In the genomic region with DNA sequence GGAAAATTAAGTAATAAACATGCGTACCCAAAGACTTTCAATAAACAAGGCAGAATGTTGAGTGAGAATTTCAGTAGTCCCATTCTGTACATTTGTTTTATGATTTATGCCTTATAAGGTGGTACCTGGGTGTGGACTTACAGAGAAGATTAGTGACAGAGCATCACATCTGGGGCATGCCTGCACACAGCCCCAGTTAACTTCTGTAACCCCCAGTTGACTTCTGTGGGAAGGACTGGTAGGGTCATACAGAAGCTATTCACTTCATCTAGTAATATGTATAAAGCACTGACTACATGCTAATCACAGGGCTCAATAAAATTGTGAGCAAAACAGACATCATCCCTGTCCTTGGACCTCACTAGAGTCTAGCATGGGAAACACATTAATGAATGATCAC, we compare ENCODE assay signal across 21 cellular contexts.
"Had no signal": no experiment of that assay in that cellular context is flagged by ENCODE, and none has a peak within 500 bp of the region (broad histone marks: within the 10 kb centered on the region; RNA-seq: fewer than 3 reads in every experiment).

No MANE protein-coding gene starts in this region.

- H3K4me3 Mint-ChIP-seq: immature natural killer cell; nephron progenitor cell; stimulated activated effector memory CD8-positive, alpha-beta T cell treated with anti-CD3 and anti-CD28 coated beads, Interleukin-12 subunit alpha, Interleukin-12 subunit beta, amount 100 ng/mL, for 72 hours; stimulated activated naive CD8-positive, alpha-beta T cell treated with anti-CD3 and anti-CD28 coated beads, Interleukin-15, Interleukin-2, amounts not matched to agents 100 ng/mL and 50 ng/mL, for 24 hours had no signal

- H3K4me3 ChIP-seq: left ventricle myocardium inferior, lower lobe of right lung, psoas muscle, right lobe of liver, tibial artery, upper lobe of left lung, uterus had no signal

- H3K27ac ChIP-seq: foreskin keratinocyte, left ventricle myocardium inferior, lower lobe of right lung, neutrophil, psoas muscle, right lobe of liver, tibial artery, upper lobe of left lung, uterus had no signal

- H3K9me3 ChIP-seq: left ventricle myocardium inferior, lower lobe of right lung, neutrophil, psoas muscle, right lobe of liver, tibial artery, upper lobe of left lung, uterus had no signal

- H3K36me3 ChIP-seq: left ventricle myocardium inferior, tibial artery, uterus had no signal

- H3K27ac Mint-ChIP-seq: immature natural killer cell; nephron progenitor cell; stimulated activated effector memory CD8-positive, alpha-beta T cell treated with anti-CD3 and anti-CD28 coated beads, Interleukin-12 subunit alpha, Interleukin-12 subunit beta, amount 100 ng/mL, for 72 hours; stimulated activated naive CD8-positive, alpha-beta T cell treated with anti-CD3 and anti-CD28 coated beads, Interleukin-15, Interleukin-2, amounts not matched to agents 100 ng/mL and 50 ng/mL, for 24 hours had no signal

- DNase-seq: effector memory CD4-positive, alpha-beta T cell; immature natural killer cell; kidney; left cardiac atrium; left ventricle myocardium inferior; lower lobe of right lung; mesenchymal stem cell; midbrain; nephron progenitor cell; psoas muscle; retina; right lobe of liver; stimulated activated CD4-positive, alpha-beta T cell treated with anti-CD3 and anti-CD28 coated beads, Interleukin-4, amount 100 ng/mL, for 1 hour; stimulated activated CD8-positive, alpha-beta memory T cell treated with anti-CD3 and anti-CD28 coated beads, Interleukin-4, amount 100 ng/mL, for 48 hours; tibial artery; upper lobe of left lung; uterus had no signal

- H3K9me3 Mint-ChIP-seq: immature natural killer cell; stimulated activated effector memory CD8-positive, alpha-beta T cell treated with anti-CD3 and anti-CD28 coated beads, Interleukin-12 subunit alpha, Interleukin-12 subunit beta, amount 100 ng/mL, for 72 hours; stimulated activated naive CD8-positive, alpha-beta T cell treated with anti-CD3 and anti-CD28 coated beads, Interleukin-15, Interleukin-2, amounts not matched to agents 100 ng/mL and 50 ng/mL, for 24 hours had no signal

- H3K27me3 ChIP-seq: foreskin keratinocyte, neutrophil, right lobe of liver, tibial artery, upper lobe of left lung, uterus had no signal

- H3K4me1 ChIP-seq: foreskin keratinocyte, left ventricle myocardium inferior, psoas muscle, right lobe of liver, tibial artery, uterus had no signal

- ATAC-seq: foreskin keratinocyte; left cardiac atrium; lower lobe of right lung; psoas muscle; right lobe of liver; stimulated activated effector memory CD8-positive, alpha-beta T cell treated with anti-CD3 and anti-CD28 coated beads, Interleukin-12 subunit alpha, Interleukin-12 subunit beta, amount 100 ng/mL, for 72 hours had no signal

- H3K27me3 Mint-ChIP-seq: stimulated activated naive CD8-positive, alpha-beta T cell treated with anti-CD3 and anti-CD28 coated beads, Interleukin-15, Interleukin-2, amounts not matched to agents 100 ng/mL and 50 ng/mL, for 24 hours had no signal
